ENCODE assay signal across 9 cellular contexts in the genomic region with DNA sequence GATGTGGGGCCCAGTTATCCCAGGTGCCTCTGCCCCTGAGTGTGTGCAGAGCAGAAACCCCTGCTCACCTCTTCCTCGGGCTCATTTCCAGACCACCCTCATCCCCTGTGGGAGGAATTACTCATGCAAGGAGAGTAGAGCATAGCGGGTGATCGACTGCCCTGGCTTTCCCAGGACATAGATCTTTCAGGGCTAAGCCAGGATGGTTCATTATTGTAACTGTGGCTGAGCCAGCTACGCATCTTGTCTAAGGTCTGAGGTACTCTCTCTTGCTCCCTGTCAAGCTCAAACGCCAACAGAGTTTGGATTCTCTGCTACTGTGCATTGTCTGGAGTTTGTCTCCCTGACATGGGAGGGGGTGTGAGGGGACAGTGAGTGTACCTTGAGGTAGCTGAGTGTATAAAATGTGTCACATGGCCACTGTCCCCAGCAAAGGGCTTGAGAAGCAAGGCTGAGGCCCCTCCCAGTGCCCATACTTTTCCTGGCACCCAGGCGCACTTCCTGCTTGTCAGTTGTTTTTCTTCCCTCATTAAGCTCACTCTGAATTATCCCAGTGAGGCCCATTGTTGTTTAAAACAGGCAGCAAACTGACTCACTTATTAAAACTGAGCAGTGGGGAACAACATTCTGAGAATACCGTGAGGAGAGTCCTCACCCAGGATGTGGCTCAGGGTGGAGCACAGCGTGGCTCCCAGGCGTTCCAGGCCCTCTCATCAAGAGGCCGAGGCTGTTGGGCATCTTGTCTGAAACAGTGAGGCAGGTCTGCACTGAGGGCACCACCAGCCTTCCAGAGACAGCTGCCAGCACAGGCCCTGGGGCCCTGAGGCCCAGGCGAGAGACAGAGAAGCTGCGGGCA.
DNase-seq lines count a peak whose midpoint lies in the region; ATAC-seq and TF ChIP-seq lines count a peak whose summit lies in the region.
"Had no signal": no experiment of that assay in that cellular context is flagged by ENCODE, and none has a peak within 500 bp of the region (broad histone marks: within the 10 kb centered on the region; RNA-seq: fewer than 3 reads in every experiment).

No MANE protein-coding gene starts in this region.

- H3K27me3 Mint-ChIP-seq in T-cell, result peaks cover 4 to 13% of the 10 kb centered on the region in 2 donors

- H3K14ac ChIP-seq in trophoblast cell (ENCODE audit: low read length), result peak overlapping the region; percentile 95

- peak overlapping the region; percentile 83 for H4K8ac ChIP-seq in trophoblast cell (ENCODE audit: low read depth, low read length)

- H3K79me1 ChIP-seq in trophoblast cell (ENCODE audit: low read length), result peaks cover 61% of the 10 kb centered on the region

- peak overlapping the region; percentile 97 for H2BK5ac ChIP-seq in trophoblast cell (ENCODE audit: low read depth, low read length, poor library complexity)

- H3K4me1 Mint-ChIP-seq in T-cell, result peaks cover 0 to 11% (median 6%) of the 10 kb centered on the region in 3 donors

- H2BK12ac ChIP-seq in trophoblast cell (ENCODE audit: low read length), result peak overlapping the region; percentile 96

- H3K4me2 ChIP-seq in trophoblast cell (ENCODE audit: low read length), result no peak overlapping the region

- H2AK5ac ChIP-seq in trophoblast cell (ENCODE audit: low read length), result peak overlapping the region; percentile 94

- peak overlapping the region; percentile 98 for H2BK120ac ChIP-seq in trophoblast cell (ENCODE audit: insufficient read depth, low read length, poor library complexity)

- H3K27me3 ChIP-seq in NT2/D1 (ENCODE audit: insufficient read depth, insufficient read length) (no peaks in the 10 kb centered on the region), trophoblast cell (ENCODE audit: insufficient read depth, low read length) (no peaks in the 10 kb centered on the region), BE2C (no peaks in the 10 kb centered on the region)

- peak overlapping the region; percentile 34 for H4K12ac ChIP-seq in trophoblast cell (ENCODE audit: low read depth, low read length)

- no peaks in the 10 kb centered on the region for H3K9me3 Mint-ChIP-seq in T-cell

- peak overlapping the region; percentile 100 for H3K27ac ChIP-seq in epithelial cell of prostate
- H3K27ac ChIP-seq in trophoblast cell (ENCODE audit: low read depth, low read length), result peak overlapping the region; percentile 98

- peak overlapping the region in 1 of 2 donors; percentile 21 for H3K27ac Mint-ChIP-seq in T-cell

- TF ChIP-seq CTCF in BE2C (IDR thresholded peaks at IDR 0.05; ENCODE audit: low read depth, low read length), result no peak

- ATAC-seq in HG03039 (IDR thresholded peaks at IDR 0.05; ENCODE audit: unreplicated experiment), result no peak
- no peak for ATAC-seq in T-cell (replicated peaks in 1 of 4)

- CTCF ChIA-PET in T-cell (lab: Charles Lee), result interaction anchor here in 1 of 2 donors (0.6 kb wide), 1 partner anchor 364 kb away, joined by 4 read pairs; no protein-coding TSS in a partner anchor

- POLR2A ChIA-PET in T-cell (lab: Charles Lee), result no interaction called here

- no peak overlapping the region for H3K4me3 Mint-ChIP-seq in T-cell

- peak overlapping the region; percentile 82 for H3K4ac ChIP-seq in trophoblast cell (ENCODE audit: low read depth, low read length)

- H3K4me1 ChIP-seq in NT2/D1 (ENCODE audit: insufficient read depth, insufficient read length), result peaks cover 30% of the 10 kb centered on the region
- peaks cover 38 to 41% of the 10 kb centered on the region in 2 experiments for H3K4me1 ChIP-seq in trophoblast cell (ENCODE audit: control insufficient read depth in 1 of 2, insufficient read depth in 2 of 2, low read length in 2 of 2)
- peaks cover 30% of the 10 kb centered on the region for H3K4me1 ChIP-seq in BE2C

- no CpG with 5 or more reads among the region's 12 CpGs for WGBS in trophoblast cell (ENCODE audit: extremely low coverage, insufficient coverage, insufficient read length)

- no peaks in the 10 kb centered on the region for H3K36me3 ChIP-seq in NT2/D1 (ENCODE audit: insufficient read depth, insufficient read length, low read length)
- H3K36me3 ChIP-seq in trophoblast cell (ENCODE audit: control insufficient read depth in 1 of 2, insufficient read depth in 2 of 2, low read length in 2 of 2), result no peaks in the 10 kb centered on the region
- H3K36me3 ChIP-seq in BE2C, result no peaks in the 10 kb centered on the region; the same call in none of the 2 replicates

- peak overlapping the region; percentile 99 for H4K91ac ChIP-seq in trophoblast cell (ENCODE audit: low read depth, low read length)

- DNase-seq in GM04503 (ENCODE audit: low read depth) (peak; percentile 91), NT2/D1 (ENCODE audit: low read depth, low spot score) (peak; percentile 60), epithelial cell of prostate (ENCODE audit: low read depth, low spot score) (peak; percentile 73), trophoblast cell (peak; percentile 98 to 99), T-cell (no peak), BE2C (no peak)
- DNase-seq in stimulated activated CD4-positive, alpha-beta T cell treated with anti-CD3 and anti-CD28 coated beads, Interleukin-4, amount 100 ng/mL, for 1 hour, result no peak
- DNase-seq: NCI-H526 treated with DMSO at 0.1 percent for 48 hours had no signal

- no peaks in the 10 kb centered on the region for H3K36me3 Mint-ChIP-seq in T-cell

- H3K79me2 ChIP-seq in trophoblast cell (ENCODE audit: control insufficient read depth, insufficient read depth, low read length, poor library complexity), result peaks cover 5% of the 10 kb centered on the region

- H3K9ac ChIP-seq in NT2/D1 (ENCODE audit: insufficient read length, low read depth) (peak overlapping the region; percentile 50), trophoblast cell (ENCODE audit: low read length) (no peak overlapping the region)

- H3K23ac ChIP-seq in trophoblast cell (ENCODE audit: low read length), result no peak overlapping the region

- peak overlapping the region; percentile 52 for H2AFZ ChIP-seq in trophoblast cell (ENCODE audit: insufficient read depth, low read length, poor library complexity)

- H3K18ac ChIP-seq in trophoblast cell (ENCODE audit: low read length), result peak overlapping the region; percentile 93

- H3K9me3 ChIP-seq in NT2/D1 (ENCODE audit: insufficient read depth, low read length), result no peaks in the 10 kb centered on the region
- H3K9me3 ChIP-seq in trophoblast cell (ENCODE audit: insufficient read depth, low read depth, low read length), result no peaks in the 10 kb centered on the region
- H3K9me3 ChIP-seq in BE2C, result no peaks in the 10 kb centered on the region

- H3K4me3 ChIP-seq in NT2/D1 (ENCODE audit: insufficient read length, low read depth), result no peak overlapping the region
- H3K4me3 ChIP-seq in trophoblast cell (ENCODE audit: low read depth, low read length), result no peak overlapping the region
- no peak overlapping the region for H3K4me3 ChIP-seq in BE2C (ENCODE audit: low read depth, low read length)

Comparison
In these comparisons a context has a peak if more than half of its experiments do, and no peak if none do; other contexts are left out.
1. DNase-seq: peak in GM04503 (single experiment), NT2/D1 (single experiment), epithelial cell of prostate (single experiment) and trophoblast cell (2 of 2); none in stimulated activated CD4-positive, alpha-beta T cell treated with anti-CD3 and anti-CD28 coated beads, Interleukin-4, amount 100 ng/mL, for 1 hour (single experiment), T-cell (0 of 34) and BE2C (single experiment).